In the genomic region with DNA sequence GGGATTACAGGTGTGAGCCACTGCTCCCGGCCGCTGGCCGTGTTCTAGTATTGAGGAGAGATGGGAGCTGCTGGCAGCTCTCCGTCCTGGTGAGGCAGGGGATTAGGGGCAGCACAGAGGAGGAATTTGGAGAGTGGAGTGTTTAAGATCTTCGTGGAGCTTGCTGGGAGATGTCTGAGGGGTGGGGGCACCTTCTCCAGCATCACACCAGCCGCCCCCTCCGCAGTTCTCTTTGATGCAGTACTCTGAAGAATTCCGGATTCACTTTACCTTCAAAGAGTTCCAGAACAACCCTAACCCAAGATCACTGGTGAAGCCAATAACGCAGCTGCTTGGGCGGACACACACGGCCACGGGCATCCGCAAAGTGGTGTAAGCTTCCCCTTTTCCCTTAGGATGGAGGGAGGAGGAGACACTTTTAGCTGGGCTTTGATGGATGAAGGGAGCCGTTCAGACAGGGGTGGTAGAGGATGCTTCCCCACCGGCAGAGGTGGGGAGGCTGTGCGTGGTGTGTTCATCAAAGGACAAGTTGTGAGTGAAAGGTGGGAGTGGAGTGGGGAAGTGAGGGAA, we compare ENCODE assay signal across 35 cellular contexts. TPM values are rescaled to one million over a fixed set of nuclear protein-coding genes. Genes with fewer than 3 reads are reported as not detected.
"Had no signal": no experiment of that assay in that cellular context is flagged by ENCODE, and none has a peak within 500 bp of the region (broad histone marks: within the 10 kb centered on the region; RNA-seq: fewer than 3 reads in every experiment).

No MANE protein-coding gene starts in this region.

- H3K27ac ChIP-seq: brain microvascular endothelial cell, epithelial cell of prostate, gastroesophageal sphincter, lower lobe of right lung, ovary, psoas muscle, sigmoid colon, tibial nerve had no signal

- H3K4me1 ChIP-seq: gastroesophageal sphincter, lower lobe of right lung, psoas muscle, sigmoid colon, tibial nerve had no signal

- H3K4me1 Mint-ChIP-seq: nephron had no signal

- H3K9me3 ChIP-seq: gastroesophageal sphincter, lower lobe of right lung, mucosa of descending colon, ovary, psoas muscle, sigmoid colon had no signal

- DNase-seq: activated CD4-positive, alpha-beta T cell treated with anti-CD3 and anti-CD28 coated beads for 36 hours; activated CD4-positive, CD25-positive, alpha-beta regulatory T cell; activated CD8-positive, alpha-beta T cell treated with anti-CD3 and anti-CD28 coated beads, Interleukin-2, amount 10 ng/mL, durations not matched to agents 7 days and 5 days; activated effector memory CD4-positive, alpha-beta T cell treated with Interleukin-2 at 50 U/mL for 16 hours; activated naive CD4-positive, alpha-beta T cell treated with Interleukin-2 at 50 U/mL for 16 hours; activated naive CD8-positive, alpha-beta T cell treated with anti-CD3 and anti-CD28 coated beads, Interleukin-2, amount 10 ng/mL, durations not matched to agents 7 days and 5 days; amniotic stem cell; brain microvascular endothelial cell; caudate nucleus; dermis blood vessel endothelial cell; effector CD4-positive, alpha-beta T cell; head of caudate nucleus; hippocampal formation; immature natural killer cell; kidney; lower lobe of right lung; mesendoderm; mucosa of descending colon; ovary; psoas muscle; sigmoid colon; small intestine; stimulated activated CD4-positive, alpha-beta T cell treated with anti-CD3 and anti-CD28 coated beads, Interleukin-1b, Interleukin-23, amount 100 ng/mL, for 48 hours; stimulated activated CD4-positive, alpha-beta T cell treated with anti-CD3 and anti-CD28 coated beads, Interleukin-4, amount 100 ng/mL, for 4 hours; stimulated activated CD8-positive, alpha-beta memory T cell treated with anti-CD3 and anti-CD28 coated beads, Interleukin-4, amount 100 ng/mL, for 48 hours; stimulated activated naive CD4-positive, alpha-beta T cell; T-helper 1 cell had no signal

- H3K27me3 ChIP-seq: brain microvascular endothelial cell, ovary, sigmoid colon, tibial nerve had no signal

- H3K36me3 ChIP-seq: brain microvascular endothelial cell, gastroesophageal sphincter, ovary, sigmoid colon, tibial nerve had no signal

- H3K4me3 Mint-ChIP-seq: activated CD4-positive, alpha-beta T cell treated with anti-CD3 and anti-CD28 coated beads for 36 hours; activated CD8-positive, alpha-beta T cell treated with anti-CD3 and anti-CD28 coated beads, Interleukin-2, amount 10 ng/mL, durations not matched to agents 7 days and 5 days; activated naive CD8-positive, alpha-beta T cell treated with anti-CD3 and anti-CD28 coated beads, Interleukin-2, amount 10 ng/mL, durations not matched to agents 7 days and 5 days; nephron; T-helper 2 cell treated with Interferon-gamma antibody and Interleukin-4, amounts not matched to agents 5 μg/mL and 100 μg/mL, for 36 hours had no signal

- ATAC-seq: activated CD4-positive, alpha-beta T cell treated with anti-CD3 and anti-CD28 coated beads for 36 hours; activated CD8-positive, alpha-beta T cell treated with anti-CD3 and anti-CD28 coated beads, Interleukin-2, amount 10 ng/mL, durations not matched to agents 7 days and 5 days; gastroesophageal sphincter; left lobe of liver; lower lobe of right lung; mucosa of descending colon; psoas muscle had no signal

- H3K4me3 ChIP-seq: gastroesophageal sphincter, lower lobe of right lung, mucosa of descending colon, ovary, psoas muscle, sigmoid colon, tibial nerve had no signal

- H3K27ac Mint-ChIP-seq: activated CD4-positive, alpha-beta T cell treated with anti-CD3 and anti-CD28 coated beads for 36 hours; activated CD8-positive, alpha-beta T cell treated with anti-CD3 and anti-CD28 coated beads, Interleukin-2, amount 10 ng/mL, durations not matched to agents 7 days and 5 days; activated naive CD8-positive, alpha-beta T cell treated with anti-CD3 and anti-CD28 coated beads, Interleukin-2, amount 10 ng/mL, durations not matched to agents 7 days and 5 days; immature natural killer cell; nephron; T-helper 2 cell treated with Interferon-gamma antibody and Interleukin-4, amounts not matched to agents 5 μg/mL and 100 μg/mL, for 36 hours had no signal

- H3K9me3 Mint-ChIP-seq: activated naive CD8-positive, alpha-beta T cell treated with anti-CD3 and anti-CD28 coated beads, Interleukin-2, amount 10 ng/mL, durations not matched to agents 7 days and 5 days; immature natural killer cell; nephron; T-helper 2 cell treated with Interferon-gamma antibody and Interleukin-4, amounts not matched to agents 5 μg/mL and 100 μg/mL, for 36 hours had no signal

RNA-seq across cellular contexts. Expression of a gene that starts 54.8 kb away (rescaled TPM):
- total RNA-seq: activated CD4-positive, alpha-beta T cell treated with anti-CD3 and anti-CD28 coated beads for 36 hours; activated CD8-positive, alpha-beta T cell treated with anti-CD3 and anti-CD28 coated beads, Interleukin-2, amount 10 ng/mL, durations not matched to agents 7 days and 5 days; activated naive CD8-positive, alpha-beta T cell treated with anti-CD3 and anti-CD28 coated beads, Interleukin-2, amount 10 ng/mL, durations not matched to agents 7 days and 5 days; astrocyte; dermis blood vessel endothelial cell; kidney; left lobe of liver; lower lobe of right lung; mucosa of descending colon; myocyte; ovary; psoas muscle; sigmoid colon had no signal
- polyA plus RNA-seq: immature natural killer cell, ovary, psoas muscle, small intestine had no signal

RNA-seq across cellular contexts. Expression of a gene that starts 57.8 kb away (rescaled TPM):
- total RNA-seq: activated CD8-positive, alpha-beta T cell treated with anti-CD3 and anti-CD28 coated beads, Interleukin-2, amount 10 ng/mL, durations not matched to agents 7 days and 5 days; activated naive CD8-positive, alpha-beta T cell treated with anti-CD3 and anti-CD28 coated beads, Interleukin-2, amount 10 ng/mL, durations not matched to agents 7 days and 5 days; astrocyte; dermis blood vessel endothelial cell; left lobe of liver had no signal
- polyA plus RNA-seq: immature natural killer cell had no signal
